Comparison of ENCODE assay signal across 17 cellular contexts in genomic region chr20:11205769-11206362, GRCh38.
A peak's percentile ranks its signal among the peaks of the same experiment; 100 is the strongest.
DNase-seq lines count a peak whose midpoint lies in the region; ATAC-seq and TF ChIP-seq lines count a peak whose summit lies in the region.
"Had no signal": no experiment of that assay in that cellular context is flagged by ENCODE, and none has a peak within 500 bp of the region (broad histone marks: within the 10 kb centered on the region; RNA-seq: fewer than 3 reads in every experiment).

No MANE protein-coding gene starts in this region.

- H3F3A ChIP-seq in SK-N-SH (replicated peaks; ENCODE audit: insufficient read depth) = peaks cover 32% of the 10 kb centered on the region

- no peak for TF ChIP-seq POLR2A in heart left ventricle (IDR thresholded peaks at IDR 0.05)

- H2AFZ ChIP-seq in SK-N-SH (ENCODE audit: low read depth) = no peak overlapping the region

- no peak overlapping the region for H3K4me3 ChIP-seq in heart left ventricle
- no peak overlapping the region for H3K4me3 ChIP-seq in SK-N-SH (ENCODE audit: low read depth in 2 of 2, low read length in 1 of 2)
- H3K4me3 ChIP-seq in tibial artery = no peak overlapping the region
- H3K4me3 ChIP-seq: adrenal gland, gastrocnemius medialis, left lung, Peyer's patch had no signal

- POLR2A ChIA-PET in SK-N-SH (lab: Yijun Ruan, JAX) = no interaction called here

- no peak overlapping the region for H3K4me2 ChIP-seq in SK-N-SH

- no peaks in the 10 kb centered on the region for H3K79me2 ChIP-seq in SK-N-SH (ENCODE audit: insufficient read depth)

- DNase-seq in left ventricle myocardium superior (no peak), heart left ventricle (no peak), SK-N-SH (no peak), tibial artery (no peak), NCI-H345 treated with DMSO at 0.1 percent for 48 hours (lab: John Stamatoyannopoulos, UW; ENCODE audit: unreplicated experiment) (no peak), OCI-M1 (lab: John Stamatoyannopoulos, UW) (no peak), epidermal melanocyte (ENCODE audit: insufficient read length, low spot score) (no peak)
- DNase-seq: activated CD4-positive, alpha-beta T cell treated with anti-CD3 and anti-CD28 coated beads, Interleukin-2, amount 50 U/mL, for 1 hour; CD8-positive, alpha-beta memory T cell; effector CD4-positive, alpha-beta T cell; left lung had no signal

- H4K20me1 ChIP-seq in SK-N-SH (ENCODE audit: insufficient read depth) = no peaks in the 10 kb centered on the region

- H3K27me3 ChIP-seq in heart left ventricle (no peaks in the 10 kb centered on the region), SK-N-SH (ENCODE audit: insufficient read depth) (no peaks in the 10 kb centered on the region), tibial artery (no peaks in the 10 kb centered on the region)
- H3K27me3 ChIP-seq: adrenal gland, BE2C, gastrocnemius medialis, left lung, Peyer's patch had no signal

- H3K9ac ChIP-seq in SK-N-SH = peak overlapping the region; percentile 5; the same call in 1 of the 2 replicates

- 49 to 72% (median 62%) methylated on average over 4 of the region's 4 CpGs for WGBS in heart left ventricle, 4 donors
- 69% methylated on average over 4 of the region's 4 CpGs for WGBS in SK-N-SH (ENCODE audit: low lambda C conversion rate)

- ATAC-seq in left ventricle myocardium superior = peak; percentile 33
- no peak for ATAC-seq in heart left ventricle
- ATAC-seq in esophagus mucosa = peak; percentile 47

- intact Hi-C loops in left ventricle myocardium superior (cut with micrococcal nuclease) = loop anchor here (10.0 kb wide), 1 partner anchor 531 kb away; the partner anchor contains the start of gene JAG1
- intact Hi-C loops in heart left ventricle (cut with DNase I) = loop anchor here (1.0 to 10.0 kb wide), 12 partner anchors 61 to 659 kb away; partner anchors contain the start of gene JAG1 (in 6 of the 10)
- intact Hi-C loops in tibial artery (cut with DNase I; ENCODE audit: low total_unique reads) = loop anchor here (10.0 kb wide), 1 partner anchor 531 kb away; the partner anchor contains the start of gene JAG1

- CTCF ChIA-PET in SK-N-SH (lab: Yijun Ruan, JAX) = interaction anchor here (0.6 to 2.4 kb wide), 16 partner anchors 8 to 1589 kb away, joined by 3 to 16 read pairs (median 4); no protein-coding TSS in a partner anchor

- no peak for TF ChIP-seq EP300 in SK-N-SH (IDR thresholded peaks at IDR 0.05; ENCODE audit: borderline replicate concordance in 1 of 2, low read depth in 1 of 2, low read length in 1 of 2)

- H3K36me3 ChIP-seq in heart left ventricle = no peaks in the 10 kb centered on the region
- H3K36me3 ChIP-seq in SK-N-SH (replicated peaks in 1 of 2; ENCODE audit: control insufficient read depth in 1 of 2, insufficient read depth in 2 of 2, low read length in 1 of 2) = no peaks in the 10 kb centered on the region
- no peaks in the 10 kb centered on the region for H3K36me3 ChIP-seq in tibial artery
- H3K36me3 ChIP-seq: adrenal gland, BE2C, gastrocnemius medialis, left lung, Peyer's patch, WERI-Rb-1 had no signal

- peak overlapping the region in 2 of 12 donors; percentile 46 for H3K27ac ChIP-seq in heart left ventricle
- H3K27ac ChIP-seq in SK-N-SH (ENCODE audit: low read depth in 2 of 2, low read length in 1 of 2) = peak overlapping the region; percentile 19 to 94; a peak in 3 of 4 replicates
- H3K27ac ChIP-seq in tibial artery = peak overlapping the region; percentile 31 to 58
- H3K27ac ChIP-seq: adrenal gland, left lung, Peyer's patch, WERI-Rb-1 had no signal

- no peak for TF ChIP-seq RAD21 in SK-N-SH (IDR thresholded peaks at IDR 0.05; ENCODE audit: low read length)

- H3K9me3 ChIP-seq in heart left ventricle (no peaks in the 10 kb centered on the region), SK-N-SH (no peaks in the 10 kb centered on the region), tibial artery (no peaks in the 10 kb centered on the region)
- H3K9me3 ChIP-seq: BE2C, gastrocnemius medialis, left lung, Peyer's patch had no signal

- H3K4me1 ChIP-seq in heart left ventricle (peaks cover 0 to 15% (median 7%) of the 10 kb centered on the region in 12 donors), SK-N-SH (ENCODE audit: control insufficient read depth in 1 of 2, insufficient read depth in 2 of 2, low read depth in 1 of 2, low read length in 1 of 2) (peaks cover 3 to 17% of the 10 kb centered on the region in 2 experiments), tibial artery (peaks cover 0 to 46% (median 14%) of the 10 kb centered on the region in 4 donors)
- H3K4me1 ChIP-seq: adrenal gland, BE2C had no signal

- TF ChIP-seq CTCF in heart left ventricle (IDR thresholded peaks at IDR 0.05) = no peak
- no peak for TF ChIP-seq CTCF in SK-N-SH (IDR thresholded peaks at IDR 0.05)
- TF ChIP-seq CTCF in tibial artery (IDR thresholded peaks at IDR 0.05) = no peak

- H3K9me2 ChIP-seq in SK-N-SH = no peaks in the 10 kb centered on the region

TF ChIP-seq in SK-N-SH, 30 proteins besides CTCF, POLR2A, EP300 and RAD21:
- no peak for TF ChIP-seq ELF1 (IDR thresholded peaks at IDR 0.05)
- no peak for TF ChIP-seq POLR2AphosphoS5 (IDR thresholded peaks at IDR 0.05; ENCODE audit: low read depth, low read length)
- TF ChIP-seq FOSL2 (IDR thresholded peaks at IDR 0.05; ENCODE audit: borderline replicate concordance, low read depth) = no peak
- TF ChIP-seq RFX5 (IDR thresholded peaks at IDR 0.05; ENCODE audit: low read length) = no peak
- TF ChIP-seq USF2 (IDR thresholded peaks at IDR 0.05; ENCODE audit: borderline replicate concordance, low read depth, low read length) = no peak
- no peak for TF ChIP-seq FOXJ3 (CRISPR knock-in tag; IDR thresholded peaks at IDR 0.05)
- no peak for TF ChIP-seq YY1 (IDR thresholded peaks at IDR 0.05; ENCODE audit: low read depth)
- TF ChIP-seq TAF1 (IDR thresholded peaks at IDR 0.05; ENCODE audit: borderline replicate concordance, low read depth, low read length) = no peak
- no peak for TF ChIP-seq TEAD4 (IDR thresholded peaks at IDR 0.05; ENCODE audit: borderline replicate concordance, insufficient read depth)
- TF ChIP-seq SMC3 (IDR thresholded peaks at IDR 0.05; ENCODE audit: low read depth, low read length) = no peak
- TF ChIP-seq RCOR1 (IDR thresholded peaks at IDR 0.05; ENCODE audit: low read length) = no peak
- no peak for TF ChIP-seq GABPA (IDR thresholded peaks at IDR 0.05; ENCODE audit: low read depth)
- TF ChIP-seq USF1 (IDR thresholded peaks at IDR 0.05; ENCODE audit: borderline replicate concordance, low read depth) = no peak
- no peak for TF ChIP-seq MAX (IDR thresholded peaks at IDR 0.05; ENCODE audit: low read depth)
- TF ChIP-seq TCF12 (IDR thresholded peaks at IDR 0.05) = no peak
- no peak for TF ChIP-seq NRF1 (IDR thresholded peaks at IDR 0.05; ENCODE audit: low read depth, low read length)
- TF ChIP-seq RXRA (IDR thresholded peaks at IDR 0.05; ENCODE audit: borderline replicate concordance, low read depth) = no peak

Comparison
In these comparisons a context has a peak if more than half of its experiments do, and no peak if none do; other contexts are left out.
1. ATAC-seq: peak in left ventricle myocardium superior (single experiment) and esophagus mucosa (single experiment); none in heart left ventricle (0 of 4).